Comparison of ENCODE assay signal across 1 cellular context in genomic region chr10:66283874-66284464, GRCh38.
TF ChIP-seq lines count a peak whose summit lies in the region.

No MANE protein-coding gene starts in this region.

TF ChIP-seq in HepG2, 621 proteins besides CTCF, POLR2A, EP300 and RAD21 (continued from another document and continues in another):
- TF ChIP-seq YEATS2 (CRISPR knock-in tag; IDR thresholded peaks at IDR 0.05; ENCODE audit: borderline replicate concordance) (no peak), ZNF543 (CRISPR knock-in tag; IDR thresholded peaks at IDR 0.05) (no peak), ZNF318 (CRISPR knock-in tag; IDR thresholded peaks at IDR 0.05) (no peak), ZFP36 (IDR thresholded peaks at IDR 0.05; ENCODE audit: borderline replicate concordance, low read depth, low read length, partially characterized antibody) (no peak), HDAC1 (CRISPR knock-in tag; IDR thresholded peaks at IDR 0.05) (0 out of 2 replicates have a peak, but pooled peaks have one; percentile 21), ZNF761 (CRISPR knock-in tag; conservative IDR thresholded peaks at IDR 0.05) (no peak), NR2F2 (IDR thresholded peaks at IDR 0.05; ENCODE audit: borderline replicate concordance, low read depth) (0 out of 2 replicates have a peak, but pooled peaks have one; percentile 30), WIZ (CRISPR knock-in tag; IDR thresholded peaks at IDR 0.05) (no peak), MIXL1 (CRISPR knock-in tag; IDR thresholded peaks at IDR 0.05) (peak; percentile 45; the same call in 1 of the 2 replicates), TRIM22 (IDR thresholded peaks at IDR 0.05) (no peak), ZBTB26 (CRISPR knock-in tag; IDR thresholded peaks at IDR 0.05; ENCODE audit: borderline replicate concordance) (no peak), HNF4A (CRISPR knock-in tag; IDR thresholded peaks at IDR 0.05) (peak; percentile 85), ZNF724P (CRISPR knock-in tag; IDR thresholded peaks at IDR 0.05; ENCODE audit: borderline replicate concordance) (no peak), MLLT10 (CRISPR knock-in tag; IDR thresholded peaks at IDR 0.05) (no peak), TCF7 (IDR thresholded peaks at IDR 0.05; ENCODE audit: low read depth) (peak; percentile 86), ZNF367 (CRISPR knock-in tag; IDR thresholded peaks at IDR 0.05; ENCODE audit: borderline replicate concordance) (no peak), KAT2B (IDR thresholded peaks at IDR 0.05; ENCODE audit: borderline replicate concordance, low read depth, low read length) (peak; percentile 81; the same call in 1 of the 2 replicates), DDIT3 (CRISPR knock-in tag; IDR thresholded peaks at IDR 0.05) (no peak), HNF1B (CRISPR knock-in tag; IDR thresholded peaks at IDR 0.05) (no peak), MLX (CRISPR knock-in tag; IDR thresholded peaks at IDR 0.05) (no peak), TCF7L2 (IDR thresholded peaks at IDR 0.05; ENCODE audit: low read depth, low read length) (peak; percentile 83; the same call in 1 of the 2 replicates), CREB1 (IDR thresholded peaks at IDR 0.05) (no peak), CREB1 (CRISPR knock-in tag; IDR thresholded peaks at IDR 0.05) (0 out of 2 replicates have a peak, but pooled peaks have one; percentile 10), ARID5B (CRISPR knock-in tag; IDR thresholded peaks at IDR 0.05) (0 out of 2 replicates have a peak, but pooled peaks have one; percentile 39), KLF13 (CRISPR knock-in tag; IDR thresholded peaks at IDR 0.05) (no peak), ZNF775 (CRISPR knock-in tag; IDR thresholded peaks at IDR 0.05; ENCODE audit: borderline replicate concordance) (no peak), SALL2 (CRISPR knock-in tag; IDR thresholded peaks at IDR 0.05) (no peak), ZC3H4 (CRISPR knock-in tag; IDR thresholded peaks at IDR 0.05; ENCODE audit: borderline replicate concordance) (no peak), ZNF138 (CRISPR knock-in tag; IDR thresholded peaks at IDR 0.05; ENCODE audit: low read depth) (no peak), ZNF574 (CRISPR knock-in tag; IDR thresholded peaks at IDR 0.05) (no peak), PAXIP1 (CRISPR knock-in tag; conservative IDR thresholded peaks at IDR 0.05) (peak; percentile 83), CEBPB (IDR thresholded peaks at IDR 0.05; ENCODE audit: borderline replicate concordance, low read depth, low read length) (no peak), BHLHE40 (IDR thresholded peaks at IDR 0.05; ENCODE audit: low read length) (no peak)
